1 cellular context compared by ENCODE assay signal in the genomic region with DNA sequence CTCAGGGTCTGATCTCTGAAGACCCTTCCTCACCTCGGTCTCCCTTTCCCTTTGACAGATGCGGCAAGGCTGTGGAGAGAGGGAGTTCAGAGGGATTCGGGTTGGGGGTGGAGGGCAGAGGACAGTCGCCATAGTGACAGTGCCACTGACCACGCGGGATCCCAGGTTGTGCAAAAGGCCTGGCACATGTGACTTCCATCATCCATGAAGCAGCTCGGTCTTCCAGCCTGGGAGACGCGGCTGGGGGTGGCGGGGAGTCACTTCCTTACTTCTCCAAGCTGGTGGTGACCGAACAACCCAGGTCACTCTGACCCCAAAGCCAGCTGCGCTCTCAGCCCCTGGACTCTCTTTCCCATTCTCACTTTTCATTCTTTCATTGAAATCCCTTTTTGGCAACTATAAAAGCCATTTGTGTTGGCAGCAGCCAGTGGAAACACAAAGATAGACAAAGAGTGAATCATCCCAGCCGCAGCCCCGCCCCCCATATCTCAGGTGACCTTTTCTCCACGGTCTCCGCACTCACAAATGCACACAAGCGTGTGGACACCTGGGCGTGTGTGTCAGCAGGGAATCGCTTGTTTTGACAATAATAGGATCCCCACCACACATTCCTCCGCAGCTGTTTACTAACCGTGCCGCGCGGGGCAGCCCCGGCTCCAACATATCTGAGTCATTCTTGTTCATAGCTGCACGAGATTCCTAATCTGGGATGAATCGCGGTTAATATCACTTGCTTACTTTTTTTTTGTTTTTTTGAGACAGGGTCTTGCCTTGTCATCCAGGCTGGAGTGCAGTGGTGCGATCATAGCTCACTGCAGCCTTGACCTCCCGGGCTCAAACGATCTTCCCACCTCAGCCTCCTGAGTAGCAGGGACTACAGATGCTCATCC.
TF ChIP-seq lines count a peak whose summit lies in the region.

No MANE protein-coding gene starts in this region.

TF ChIP-seq in K562, 482 proteins besides CTCF, POLR2A, EP300 and RAD21 (continued from another document):
- TF ChIP-seq, protein P1, sequence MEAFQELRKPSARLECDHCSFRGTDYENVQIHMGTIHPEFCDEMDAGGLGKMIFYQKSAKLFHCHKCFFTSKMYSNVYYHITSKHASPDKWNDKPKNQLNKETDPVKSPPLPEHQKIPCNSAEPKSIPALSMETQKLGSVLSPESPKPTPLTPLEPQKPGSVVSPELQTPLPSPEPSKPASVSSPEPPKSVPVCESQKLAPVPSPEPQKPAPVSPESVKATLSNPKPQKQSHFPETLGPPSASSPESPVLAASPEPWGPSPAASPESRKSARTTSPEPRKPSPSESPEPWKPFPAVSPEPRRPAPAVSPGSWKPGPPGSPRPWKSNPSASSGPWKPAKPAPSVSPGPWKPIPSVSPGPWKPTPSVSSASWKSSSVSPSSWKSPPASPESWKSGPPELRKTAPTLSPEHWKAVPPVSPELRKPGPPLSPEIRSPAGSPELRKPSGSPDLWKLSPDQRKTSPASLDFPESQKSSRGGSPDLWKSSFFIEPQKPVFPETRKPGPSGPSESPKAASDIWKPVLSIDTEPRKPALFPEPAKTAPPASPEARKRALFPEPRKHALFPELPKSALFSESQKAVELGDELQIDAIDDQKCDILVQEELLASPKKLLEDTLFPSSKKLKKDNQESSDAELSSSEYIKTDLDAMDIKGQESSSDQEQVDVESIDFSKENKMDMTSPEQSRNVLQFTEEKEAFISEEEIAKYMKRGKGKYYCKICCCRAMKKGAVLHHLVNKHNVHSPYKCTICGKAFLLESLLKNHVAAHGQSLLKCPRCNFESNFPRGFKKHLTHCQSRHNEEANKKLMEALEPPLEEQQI (IDR thresholded peaks at IDR 0.05): no peak
- peak in 1 of 2 experiments; percentile 61; a peak in 2 of 4 replicates for TF ChIP-seq HDAC1 (IDR thresholded peaks at IDR 0.05)
- TF ChIP-seq, protein P2, sequence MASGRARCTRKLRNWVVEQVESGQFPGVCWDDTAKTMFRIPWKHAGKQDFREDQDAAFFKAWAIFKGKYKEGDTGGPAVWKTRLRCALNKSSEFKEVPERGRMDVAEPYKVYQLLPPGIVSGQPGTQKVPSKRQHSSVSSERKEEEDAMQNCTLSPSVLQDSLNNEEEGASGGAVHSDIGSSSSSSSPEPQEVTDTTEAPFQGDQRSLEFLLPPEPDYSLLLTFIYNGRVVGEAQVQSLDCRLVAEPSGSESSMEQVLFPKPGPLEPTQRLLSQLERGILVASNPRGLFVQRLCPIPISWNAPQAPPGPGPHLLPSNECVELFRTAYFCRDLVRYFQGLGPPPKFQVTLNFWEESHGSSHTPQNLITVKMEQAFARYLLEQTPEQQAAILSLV (tag; IDR thresholded peaks at IDR 0.05): 0 out of 2 replicates have a peak, but pooled peaks have one; percentile 35
- TF ChIP-seq CTBP1 (IDR thresholded peaks at IDR 0.05; ENCODE audit: borderline replicate concordance): peak; percentile 83; the same call in 1 of the 2 replicates
- peak; percentile 89 for TF ChIP-seq NFRKB (IDR thresholded peaks at IDR 0.05; ENCODE audit: low read depth)
- TF ChIP-seq, protein P3, sequence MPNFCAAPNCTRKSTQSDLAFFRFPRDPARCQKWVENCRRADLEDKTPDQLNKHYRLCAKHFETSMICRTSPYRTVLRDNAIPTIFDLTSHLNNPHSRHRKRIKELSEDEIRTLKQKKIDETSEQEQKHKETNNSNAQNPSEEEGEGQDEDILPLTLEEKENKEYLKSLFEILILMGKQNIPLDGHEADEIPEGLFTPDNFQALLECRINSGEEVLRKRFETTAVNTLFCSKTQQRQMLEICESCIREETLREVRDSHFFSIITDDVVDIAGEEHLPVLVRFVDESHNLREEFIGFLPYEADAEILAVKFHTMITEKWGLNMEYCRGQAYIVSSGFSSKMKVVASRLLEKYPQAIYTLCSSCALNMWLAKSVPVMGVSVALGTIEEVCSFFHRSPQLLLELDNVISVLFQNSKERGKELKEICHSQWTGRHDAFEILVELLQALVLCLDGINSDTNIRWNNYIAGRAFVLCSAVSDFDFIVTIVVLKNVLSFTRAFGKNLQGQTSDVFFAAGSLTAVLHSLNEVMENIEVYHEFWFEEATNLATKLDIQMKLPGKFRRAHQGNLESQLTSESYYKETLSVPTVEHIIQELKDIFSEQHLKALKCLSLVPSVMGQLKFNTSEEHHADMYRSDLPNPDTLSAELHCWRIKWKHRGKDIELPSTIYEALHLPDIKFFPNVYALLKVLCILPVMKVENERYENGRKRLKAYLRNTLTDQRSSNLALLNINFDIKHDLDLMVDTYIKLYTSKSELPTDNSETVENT (CRISPR knock-in tag; IDR thresholded peaks at IDR 0.05): 0 out of 2 replicates have a peak, but pooled peaks have one; percentile 5
